1 cellular context compared by ENCODE assay signal in the genomic region with DNA sequence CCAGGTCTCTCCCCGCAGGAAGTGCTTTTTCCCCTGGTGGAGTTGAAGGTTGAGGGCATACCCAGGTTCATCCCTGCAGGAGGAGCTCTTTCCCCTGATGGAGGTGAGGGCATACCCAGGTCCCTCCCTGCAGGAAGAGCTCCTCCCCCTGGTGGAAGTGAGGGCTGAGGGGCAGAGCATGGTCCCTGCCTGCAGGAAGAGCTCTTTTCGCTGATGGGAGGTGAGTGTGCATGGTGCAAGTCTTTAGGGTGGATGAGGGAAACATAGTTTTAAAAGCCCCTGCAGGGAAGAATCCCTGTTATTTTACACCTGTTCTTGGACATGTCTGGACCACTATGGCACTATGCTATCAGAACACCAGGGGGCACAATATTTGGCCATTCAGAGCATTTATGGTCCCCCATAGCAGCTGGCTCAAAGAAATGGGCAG.
TF ChIP-seq lines count a peak whose summit lies in the region.

No MANE protein-coding gene starts in this region.

TF ChIP-seq in GM12878, 131 proteins besides CTCF, POLR2A, EP300 and RAD21 (continued from another document):
- TF ChIP-seq HDAC2 (IDR thresholded peaks at IDR 0.05) (no peak), BACH1 (IDR thresholded peaks at IDR 0.05; ENCODE audit: borderline replicate concordance) (no peak), IRF4 (IDR thresholded peaks at IDR 0.05; ENCODE audit: low read depth, low read length) (no peak), CBX3 (IDR thresholded peaks at IDR 0.05; ENCODE audit: borderline replicate concordance, low read depth) (no peak), POLR2AphosphoS2 (IDR thresholded peaks at IDR 0.05; ENCODE audit: low read depth, low read length) (no peak)
